ENCODE assay signal across 12 cellular contexts in genomic region chr5:178240341-178240741, GRCh38. TPM values are rescaled to one million over a fixed set of nuclear protein-coding genes. Genes with fewer than 3 reads are reported as not detected.
DNase-seq lines count a peak whose midpoint lies in the region; ATAC-seq and TF ChIP-seq lines count a peak whose summit lies in the region.
"Had no signal": no experiment of that assay in that cellular context is flagged by ENCODE, and none has a peak within 500 bp of the region (broad histone marks: within the 10 kb centered on the region; RNA-seq: fewer than 3 reads in every experiment).

No MANE protein-coding gene starts in this region.

- no peaks in the 10 kb centered on the region for H3K9me3 Mint-ChIP-seq in T-cell
- H3K9me3 Mint-ChIP-seq in immature natural killer cell, result no peaks in the 10 kb centered on the region
- no peaks in the 10 kb centered on the region for H3K9me3 Mint-ChIP-seq in stimulated activated naive B cell treated with anti-CD40 and anti-IgM and Interleukin-4, amounts not matched to agents 10 μg/mL and 1 μg/mL and 100 μg/mL, for 72 hours
- no peaks in the 10 kb centered on the region for H3K9me3 Mint-ChIP-seq in endodermal cell

- CTCF ChIA-PET in T-cell (lab: Charles Lee), result no interaction called here

- no peak overlapping the region for H3K4me3 ChIP-seq in endodermal cell (ENCODE audit: low read length)
- H3K4me3 ChIP-seq: smooth muscle cell had no signal

- no peaks in the 10 kb centered on the region for H3K27me3 Mint-ChIP-seq in T-cell
- H3K27me3 Mint-ChIP-seq in immature natural killer cell (ENCODE audit: low read depth in 3 of 3), result peaks cover 0 to 15% (median 4%) of the 10 kb centered on the region in 3 donors
- H3K27me3 Mint-ChIP-seq in stimulated activated naive B cell treated with anti-CD40 and anti-IgM and Interleukin-4, amounts not matched to agents 10 μg/mL and 1 μg/mL and 100 μg/mL, for 72 hours, result no peaks in the 10 kb centered on the region
- peaks cover 2% of the 10 kb centered on the region for H3K27me3 Mint-ChIP-seq in endodermal cell (ENCODE audit: insufficient read depth)

- H3K36me3 ChIP-seq in endodermal cell (ENCODE audit: control insufficient read depth, insufficient read depth, low read length), result no peaks in the 10 kb centered on the region

- H3K9me3 ChIP-seq in endodermal cell (ENCODE audit: control insufficient read depth, low read length), result no peaks in the 10 kb centered on the region

- H3K4me1 Mint-ChIP-seq in T-cell (peaks cover 35 to 50% (median 44%) of the 10 kb centered on the region in 3 donors), immature natural killer cell (peaks cover 69 to 75% of the 10 kb centered on the region in 2 donors), endodermal cell (no peaks in the 10 kb centered on the region)
- peaks cover 24 to 44% of the 10 kb centered on the region in 2 donors for H3K4me1 Mint-ChIP-seq in stimulated activated naive B cell treated with anti-CD40 and anti-IgM and Interleukin-4, amounts not matched to agents 10 μg/mL and 1 μg/mL and 100 μg/mL, for 72 hours

- DNase-seq in activated gamma-delta T cell (lab: John Stamatoyannopoulos, UW) (peak; percentile 22), activated gamma-delta T cell treated with Interleukin-2 at 50 U/mL for 16 hours (no peak), T-cell (no peak), immature natural killer cell (no peak), endodermal cell (no peak)
- no peak for DNase-seq in stimulated activated naive B cell treated with anti-CD40 and anti-IgM and Interleukin-4, amounts not matched to agents 10 μg/mL and 1 μg/mL and 100 μg/mL, for 72 hours

- peak overlapping the region; percentile 88 to 93 for H3K27ac Mint-ChIP-seq in T-cell
- peak overlapping the region; percentile 89 to 98 (median 94) for H3K27ac Mint-ChIP-seq in immature natural killer cell
- H3K27ac Mint-ChIP-seq in stimulated activated naive B cell treated with anti-CD40 and anti-IgM and Interleukin-4, amounts not matched to agents 10 μg/mL and 1 μg/mL and 100 μg/mL, for 72 hours, result peak overlapping the region; percentile 96
- H3K27ac Mint-ChIP-seq in endodermal cell, result no peak overlapping the region

- no peaks in the 10 kb centered on the region for H3K27me3 ChIP-seq in endodermal cell (ENCODE audit: control insufficient read depth, insufficient read depth, low read length, poor library complexity, severe bottlenecking)

- H3K9ac ChIP-seq in endodermal cell (ENCODE audit: extremely low read depth, low read length, poor library complexity, severe bottlenecking), result no peak overlapping the region

- POLR2A ChIA-PET in T-cell (lab: Charles Lee), result no interaction called here

- TF ChIP-seq CTCF in endodermal cell (conservative IDR thresholded peaks at IDR 0.05), result no peak

- H3K4me1 ChIP-seq in endodermal cell (ENCODE audit: control insufficient read depth, insufficient read depth, low read length), result no peaks in the 10 kb centered on the region

- 93 to 95% methylated on average over 13 to 19 of the region's 19 CpGs for WGBS in endodermal cell (ENCODE audit: insufficient coverage in 1 of 2, insufficient read length in 1 of 2), 2 experiments

- H3K4me3 Mint-ChIP-seq in T-cell (peak overlapping the region in 2 of 3 donors; percentile 39 to 77), immature natural killer cell (peak overlapping the region; percentile 51 to 78 (median 73)), endodermal cell (no peak overlapping the region)
- peak overlapping the region; percentile 78 to 80 for H3K4me3 Mint-ChIP-seq in stimulated activated naive B cell treated with anti-CD40 and anti-IgM and Interleukin-4, amounts not matched to agents 10 μg/mL and 1 μg/mL and 100 μg/mL, for 72 hours

- H3K27ac ChIP-seq in endodermal cell (ENCODE audit: low read depth, low read length), result no peak overlapping the region

- no peaks in the 10 kb centered on the region for H3K36me3 Mint-ChIP-seq in T-cell
- H3K36me3 Mint-ChIP-seq in immature natural killer cell, result no peaks in the 10 kb centered on the region
- peaks cover 0 to 1% of the 10 kb centered on the region in 2 donors for H3K36me3 Mint-ChIP-seq in stimulated activated naive B cell treated with anti-CD40 and anti-IgM and Interleukin-4, amounts not matched to agents 10 μg/mL and 1 μg/mL and 100 μg/mL, for 72 hours
- peaks cover 3% of the 10 kb centered on the region for H3K36me3 Mint-ChIP-seq in endodermal cell (ENCODE audit: low read depth)

- peak in 2 of 4 experiments; percentile 13 to 25 for ATAC-seq in T-cell (replicated peaks in 1 of 4)
- ATAC-seq in stimulated activated naive B cell treated with anti-CD40 and anti-IgM and Interleukin-4, amounts not matched to agents 10 μg/mL and 1 μg/mL and 100 μg/mL, for 72 hours (replicated peaks), result no peak
- no peak for ATAC-seq in HG02588 (IDR thresholded peaks at IDR 0.05; ENCODE audit: unreplicated experiment)
- no peak for ATAC-seq in HG03135 (IDR thresholded peaks at IDR 0.05; ENCODE audit: unreplicated experiment)

RNA-seq across cellular contexts. Expression of gene PHYKPL, which starts 7.7 kb away (rescaled TPM):
- total RNA-seq in T-cell (100 to 1,000 TPM; 135 to 208 (median 193) TPM), endodermal cell (10 to 100 TPM; 59.9 to 82.5 TPM)
- 10 to 100 TPM; 28.2 to 44.1 (median 33.3) TPM for polyA plus RNA-seq in immature natural killer cell
- polyA plus RNA-seq in endodermal cell (2013, experiment 1 of 2), result 40.5 TPM
- polyA plus RNA-seq in endodermal cell (2013, experiment 2 of 2), result 37.3 TPM

RNA-seq across cellular contexts. Expression of gene HNRNPAB, which starts 36.0 kb away (rescaled TPM):
- total RNA-seq in T-cell, result 10 to 100 TPM; 78.8 to 89.2 (median 85.1) TPM
- 100 to 1,000 TPM in 1 of 3 donors, 10 to 100 TPM in 2; 34.4 to 126 (median 62.9) TPM for polyA plus RNA-seq in immature natural killer cell
- 100 to 1,000 TPM; 343 to 353 TPM for total RNA-seq in endodermal cell
- 268 TPM for polyA plus RNA-seq in endodermal cell (2013, experiment 1 of 2)
- polyA plus RNA-seq in endodermal cell (2013, experiment 2 of 2), result 254 TPM

RNA-seq across cellular contexts. Expression of gene GMCL2, which starts 53.2 kb away (rescaled TPM):
- total RNA-seq in T-cell (not detected), endodermal cell (not detected)
- not detected for polyA plus RNA-seq in immature natural killer cell
- polyA plus RNA-seq in endodermal cell (2013, experiment 1 of 2), result not detected
- not detected for polyA plus RNA-seq in endodermal cell (2013, experiment 2 of 2)
- total RNA-seq: epithelial cell of proximal tubule, H4, NCI-H460 had no signal
- polyA plus RNA-seq: smooth muscle cell had no signal
